17 cellular contexts compared by ENCODE assay signal in genomic region chr12:112995008-112995407, GRCh38. TPM values are rescaled to one million over a fixed set of nuclear protein-coding genes. Genes with fewer than 3 reads are reported as not detected.
DNase-seq lines count a peak whose midpoint lies in the region; ATAC-seq and TF ChIP-seq lines count a peak whose summit lies in the region.
"Had no signal": no experiment of that assay in that cellular context is flagged by ENCODE, and none has a peak within 500 bp of the region (broad histone marks: within the 10 kb centered on the region; RNA-seq: fewer than 3 reads in every experiment).

No MANE protein-coding gene starts in this region.

- H3K4me3 Mint-ChIP-seq in activated T-cell treated with anti-CD3 and anti-CD28 coated beads, Interleukin-2, amount 50 U/mL, for 72 hours: no peak overlapping the region
- H3K4me3 Mint-ChIP-seq in activated T-cell treated with anti-CD3 and anti-CD28 coated beads, Interleukin-2, amount 50 U/mL, for 24 hours: no peak overlapping the region
- no peak overlapping the region for H3K4me3 Mint-ChIP-seq in activated naive CD8-positive, alpha-beta T cell treated with anti-CD3 and anti-CD28 coated beads, Interleukin-2, amount 10 ng/mL, durations not matched to agents 7 days and 5 days
- H3K4me3 Mint-ChIP-seq in activated naive CD8-positive, alpha-beta T cell treated with anti-CD3 and anti-CD28 coated beads, Interleukin-2, amount 50 U/mL, for 24 hours: no peak overlapping the region
- no peak overlapping the region for H3K4me3 Mint-ChIP-seq in osteocyte (ENCODE audit: unreplicated experiment)
- H3K4me3 Mint-ChIP-seq: B cell; CD4-positive, CD25-positive, alpha-beta regulatory T cell; CD8-positive, alpha-beta T cell; GM23338; H9 had no signal

- no peak for ATAC-seq in activated T-cell treated with anti-CD3 and anti-CD28 coated beads, Interleukin-2, amount 50 U/mL, for 72 hours (replicated peaks in 1 of 2)
- no peak for ATAC-seq in activated naive CD8-positive, alpha-beta T cell treated with anti-CD3 and anti-CD28 coated beads, Interleukin-2, amount 10 ng/mL, durations not matched to agents 7 days and 5 days (ENCODE audit: low read depth)
- ATAC-seq in activated naive CD8-positive, alpha-beta T cell treated with anti-CD3 and anti-CD28 coated beads, Interleukin-2, amount 50 U/mL, for 24 hours: no peak
- no peak for ATAC-seq in GM21619 (IDR thresholded peaks at IDR 0.05; ENCODE audit: unreplicated experiment)
- ATAC-seq: CD8-positive, alpha-beta T cell; GM23338; HCT116 had no signal

- POLR2A ChIA-PET in activated naive CD8-positive, alpha-beta T cell treated with anti-CD3 and anti-CD28 coated beads, Interleukin-2, amount 10 ng/mL, durations not matched to agents 7 days and 5 days (lab: Charles Lee): no interaction called here

- H3K9me3 Mint-ChIP-seq in activated T-cell treated with anti-CD3 and anti-CD28 coated beads, Interleukin-2, amount 50 U/mL, for 72 hours: peaks cover 0 to 3% of the 10 kb centered on the region in 2 donors
- H3K9me3 Mint-ChIP-seq in activated T-cell treated with anti-CD3 and anti-CD28 coated beads, Interleukin-2, amount 50 U/mL, for 24 hours: peaks cover 2% of the 10 kb centered on the region
- peaks cover 4% of the 10 kb centered on the region for H3K9me3 Mint-ChIP-seq in activated naive CD8-positive, alpha-beta T cell treated with anti-CD3 and anti-CD28 coated beads, Interleukin-2, amount 10 ng/mL, durations not matched to agents 7 days and 5 days
- no peaks in the 10 kb centered on the region for H3K9me3 Mint-ChIP-seq in activated naive CD8-positive, alpha-beta T cell treated with anti-CD3 and anti-CD28 coated beads, Interleukin-2, amount 50 U/mL, for 24 hours
- no peaks in the 10 kb centered on the region for H3K9me3 Mint-ChIP-seq in osteocyte (ENCODE audit: unreplicated experiment)

- peak overlapping the region; percentile 66 for H3K27ac Mint-ChIP-seq in activated T-cell treated with anti-CD3 and anti-CD28 coated beads, Interleukin-2, amount 50 U/mL, for 72 hours
- H3K27ac Mint-ChIP-seq in activated T-cell treated with anti-CD3 and anti-CD28 coated beads, Interleukin-2, amount 50 U/mL, for 24 hours: no peak overlapping the region
- peak overlapping the region; percentile 43 for H3K27ac Mint-ChIP-seq in activated naive CD8-positive, alpha-beta T cell treated with anti-CD3 and anti-CD28 coated beads, Interleukin-2, amount 10 ng/mL, durations not matched to agents 7 days and 5 days
- H3K27ac Mint-ChIP-seq in activated naive CD8-positive, alpha-beta T cell treated with anti-CD3 and anti-CD28 coated beads, Interleukin-2, amount 50 U/mL, for 24 hours: no peak overlapping the region
- H3K27ac Mint-ChIP-seq in osteocyte (ENCODE audit: unreplicated experiment): no peak overlapping the region
- H3K27ac Mint-ChIP-seq: CD8-positive, alpha-beta T cell; GM23338; H9 had no signal

- no peak for DNase-seq in activated T-cell treated with anti-CD3 and anti-CD28 coated beads, Interleukin-2, amount 50 U/mL, for 72 hours
- no peak for DNase-seq in activated T-cell treated with anti-CD3 and anti-CD28 coated beads, Interleukin-2, amount 50 U/mL, for 24 hours
- DNase-seq in activated naive CD8-positive, alpha-beta T cell treated with anti-CD3 and anti-CD28 coated beads, Interleukin-2, amount 10 ng/mL, durations not matched to agents 7 days and 5 days: no peak
- no peak for DNase-seq in activated naive CD8-positive, alpha-beta T cell treated with anti-CD3 and anti-CD28 coated beads, Interleukin-2, amount 50 U/mL, for 24 hours
- peak; percentile 2 for DNase-seq in islet precursor cell
- DNase-seq in osteocyte (ENCODE audit: extremely low spot score, unreplicated experiment): peak; percentile 11
- DNase-seq in NK-92 treated with Interleukin-12 subunit alpha and Interleukin-12 subunit beta, amount 100 ng/mL, for 24 hours (lab: John Stamatoyannopoulos, UW): no peak
- DNase-seq: Caco-2; CD4-positive, CD25-positive, alpha-beta regulatory T cell; CD8-positive, alpha-beta T cell; DMS153; DND-41 had no signal

- TF ChIP-seq CTCF in osteocyte (IDR thresholded peaks at IDR 0.05): no peak

- H3K4me1 Mint-ChIP-seq in activated T-cell treated with anti-CD3 and anti-CD28 coated beads, Interleukin-2, amount 50 U/mL, for 72 hours (ENCODE audit: low read depth): no peaks in the 10 kb centered on the region
- peaks cover 8% of the 10 kb centered on the region for H3K4me1 Mint-ChIP-seq in activated T-cell treated with anti-CD3 and anti-CD28 coated beads, Interleukin-2, amount 50 U/mL, for 24 hours (ENCODE audit: low read depth)
- peaks cover 28% of the 10 kb centered on the region for H3K4me1 Mint-ChIP-seq in activated naive CD8-positive, alpha-beta T cell treated with anti-CD3 and anti-CD28 coated beads, Interleukin-2, amount 10 ng/mL, durations not matched to agents 7 days and 5 days
- H3K4me1 Mint-ChIP-seq in activated naive CD8-positive, alpha-beta T cell treated with anti-CD3 and anti-CD28 coated beads, Interleukin-2, amount 50 U/mL, for 24 hours: peaks cover 5% of the 10 kb centered on the region
- H3K4me1 Mint-ChIP-seq in osteocyte (ENCODE audit: unreplicated experiment): no peaks in the 10 kb centered on the region

- peaks cover 29 to 44% of the 10 kb centered on the region in 2 donors for H3K36me3 Mint-ChIP-seq in activated T-cell treated with anti-CD3 and anti-CD28 coated beads, Interleukin-2, amount 50 U/mL, for 72 hours (ENCODE audit: insufficient read depth in 2 of 2)
- peaks cover 96% of the 10 kb centered on the region for H3K36me3 Mint-ChIP-seq in activated T-cell treated with anti-CD3 and anti-CD28 coated beads, Interleukin-2, amount 50 U/mL, for 24 hours (ENCODE audit: low read depth)
- H3K36me3 Mint-ChIP-seq in activated naive CD8-positive, alpha-beta T cell treated with anti-CD3 and anti-CD28 coated beads, Interleukin-2, amount 10 ng/mL, durations not matched to agents 7 days and 5 days: peaks cover 93% of the 10 kb centered on the region
- peaks cover 82% of the 10 kb centered on the region for H3K36me3 Mint-ChIP-seq in activated naive CD8-positive, alpha-beta T cell treated with anti-CD3 and anti-CD28 coated beads, Interleukin-2, amount 50 U/mL, for 24 hours (ENCODE audit: low read depth)
- no peaks in the 10 kb centered on the region for H3K36me3 Mint-ChIP-seq in osteocyte (ENCODE audit: unreplicated experiment)

- H3K27me3 Mint-ChIP-seq in activated T-cell treated with anti-CD3 and anti-CD28 coated beads, Interleukin-2, amount 50 U/mL, for 72 hours (ENCODE audit: low read depth): no peaks in the 10 kb centered on the region
- H3K27me3 Mint-ChIP-seq in activated T-cell treated with anti-CD3 and anti-CD28 coated beads, Interleukin-2, amount 50 U/mL, for 24 hours: no peaks in the 10 kb centered on the region
- H3K27me3 Mint-ChIP-seq in activated naive CD8-positive, alpha-beta T cell treated with anti-CD3 and anti-CD28 coated beads, Interleukin-2, amount 10 ng/mL, durations not matched to agents 7 days and 5 days: no peaks in the 10 kb centered on the region
- H3K27me3 Mint-ChIP-seq in activated naive CD8-positive, alpha-beta T cell treated with anti-CD3 and anti-CD28 coated beads, Interleukin-2, amount 50 U/mL, for 24 hours: no peaks in the 10 kb centered on the region
- peaks cover 13% of the 10 kb centered on the region for H3K27me3 Mint-ChIP-seq in osteocyte (ENCODE audit: unreplicated experiment)
- H3K27me3 Mint-ChIP-seq: B cell; CD4-positive, CD25-positive, alpha-beta regulatory T cell had no signal

RNA-seq across cellular contexts. Expression of gene OAS2, which starts 16.7 kb away (rescaled TPM):
- total RNA-seq in activated T-cell treated with anti-CD3 and anti-CD28 coated beads, Interleukin-2, amount 50 U/mL, for 72 hours: 100 to 1,000 TPM in 1 of 2 donors, 10 to 100 TPM in 1; 80.2 to 139 TPM
- total RNA-seq in activated naive CD8-positive, alpha-beta T cell treated with anti-CD3 and anti-CD28 coated beads, Interleukin-2, amount 10 ng/mL, durations not matched to agents 7 days and 5 days: 100 to 1,000 TPM; 244 to 245 TPM
- total RNA-seq in osteocyte: not detected in 2 replicates
- total RNA-seq: GM23338, H9 had no signal

RNA-seq across cellular contexts. Expression of gene OAS3, which starts 56.7 kb away (rescaled TPM):
- total RNA-seq in activated T-cell treated with anti-CD3 and anti-CD28 coated beads, Interleukin-2, amount 50 U/mL, for 72 hours: 10 to 100 TPM; 14.7 to 39.3 TPM
- total RNA-seq in activated naive CD8-positive, alpha-beta T cell treated with anti-CD3 and anti-CD28 coated beads, Interleukin-2, amount 10 ng/mL, durations not matched to agents 7 days and 5 days: 100 to 1,000 TPM; 221 to 222 TPM
- 0.13 TPM in 1 of 2 replicates, not detected in the other for total RNA-seq in osteocyte

Comparison
In these comparisons a context has a peak if more than half of its experiments do, and no peak if none do; other contexts are left out.
1. H3K27ac Mint-ChIP-seq: peak in activated T-cell treated with anti-CD3 and anti-CD28 coated beads, Interleukin-2, amount 50 U/mL, for 72 hours (single experiment) and activated naive CD8-positive, alpha-beta T cell treated with anti-CD3 and anti-CD28 coated beads, Interleukin-2, amount 10 ng/mL, durations not matched to agents 7 days and 5 days (single experiment); none in activated T-cell treated with anti-CD3 and anti-CD28 coated beads, Interleukin-2, amount 50 U/mL, for 24 hours (single experiment), activated naive CD8-positive, alpha-beta T cell treated with anti-CD3 and anti-CD28 coated beads, Interleukin-2, amount 50 U/mL, for 24 hours (single experiment) and osteocyte (single experiment).
2. DNase-seq: peak in islet precursor cell (single experiment) and osteocyte (single experiment); none in activated T-cell treated with anti-CD3 and anti-CD28 coated beads, Interleukin-2, amount 50 U/mL, for 72 hours (0 of 2), activated T-cell treated with anti-CD3 and anti-CD28 coated beads, Interleukin-2, amount 50 U/mL, for 24 hours (single experiment), activated naive CD8-positive, alpha-beta T cell treated with anti-CD3 and anti-CD28 coated beads, Interleukin-2, amount 10 ng/mL, durations not matched to agents 7 days and 5 days (single experiment), activated naive CD8-positive, alpha-beta T cell treated with anti-CD3 and anti-CD28 coated beads, Interleukin-2, amount 50 U/mL, for 24 hours (single experiment) and NK-92 treated with Interleukin-12 subunit alpha and Interleukin-12 subunit beta, amount 100 ng/mL, for 24 hours (single experiment).
3. RNA of gene OAS2, which starts 16.7 kb away (total RNA-seq): 244 to 245 TPM in activated naive CD8-positive, alpha-beta T cell treated with anti-CD3 and anti-CD28 coated beads, Interleukin-2, amount 10 ng/mL, durations not matched to agents 7 days and 5 days and 80.2 to 139 TPM in activated T-cell treated with anti-CD3 and anti-CD28 coated beads, Interleukin-2, amount 50 U/mL, for 72 hours; not detected in osteocyte; every median in the first group is over 10 times any median in the second.
4. RNA of gene OAS3, which starts 56.7 kb away (total RNA-seq): 221 to 222 TPM in activated naive CD8-positive, alpha-beta T cell treated with anti-CD3 and anti-CD28 coated beads, Interleukin-2, amount 10 ng/mL, durations not matched to agents 7 days and 5 days and 14.7 to 39.3 TPM in activated T-cell treated with anti-CD3 and anti-CD28 coated beads, Interleukin-2, amount 50 U/mL, for 72 hours; 0.13 TPM in osteocyte; every median in the first group is over 10 times any median in the second.